In genomic region chr7:130896051-130896881, GRCh38 we compare ENCODE assay signal across 8 cellular contexts.
DNase-seq lines count a peak whose midpoint lies in the region; ATAC-seq and TF ChIP-seq lines count a peak whose summit lies in the region.

No MANE protein-coding gene starts in this region.

- H3K4me1 ChIP-seq in H9 (ENCODE audit: insufficient read depth, low read length), result no peaks in the 10 kb centered on the region
- peaks cover 36 to 92% of the 10 kb centered on the region in 2 donors for H3K4me1 ChIP-seq in left lung

- WGBS in H9 (ENCODE audit: extremely low coverage, insufficient read length, low lambda C conversion rate), result no CpG with 5 or more reads among the region's 13 CpGs

- H3K4me3 Mint-ChIP-seq in H9, result no peak overlapping the region
- H3K4me3 Mint-ChIP-seq in activated naive CD8-positive, alpha-beta T cell treated with anti-CD3 and anti-CD28 coated beads for 36 hours, result peak overlapping the region; percentile 11

- H3K4me3 ChIP-seq in left lung, result no peak overlapping the region

- no peak overlapping the region for H2AFZ ChIP-seq in H9 (ENCODE audit: low read length)

- H2BK5ac ChIP-seq in H9 (ENCODE audit: insufficient read length, low read length), result no peak overlapping the region

- H3K4me1 Mint-ChIP-seq in H9, result peaks cover 50 to 53% of the 10 kb centered on the region in 2 experiments
- peaks cover 79% of the 10 kb centered on the region for H3K4me1 Mint-ChIP-seq in activated naive CD8-positive, alpha-beta T cell treated with anti-CD3 and anti-CD28 coated beads for 36 hours

- H4K91ac ChIP-seq in H9 (ENCODE audit: insufficient read length, low read depth, low read length), result no peak overlapping the region

- H3K23me2 ChIP-seq in H9 (ENCODE audit: insufficient read length, low read depth, low read length, poor library complexity, severe bottlenecking), result no peaks in the 10 kb centered on the region

- no peak overlapping the region for H2BK120ac ChIP-seq in H9 (ENCODE audit: low read depth, low read length, poor library complexity, severe bottlenecking)

- peak; percentile 74 for DNase-seq in ACHN
- no peak for DNase-seq in H9
- no peak for DNase-seq in activated naive CD8-positive, alpha-beta T cell treated with anti-CD3 and anti-CD28 coated beads for 36 hours
- no peak for DNase-seq in left lung
- no peak for DNase-seq in GDM1 (lab: John Stamatoyannopoulos, UW)
- no peak for DNase-seq in mucosa of gallbladder (ENCODE audit: low spot score)
- no peak for DNase-seq in NCI-H1694 (lab: John Stamatoyannopoulos, UW)

- peaks cover 0 to 3% of the 10 kb centered on the region in 2 experiments; a peak in 1 of 5 replicates for H3K9me3 Mint-ChIP-seq in H9
- H3K9me3 Mint-ChIP-seq in activated naive CD8-positive, alpha-beta T cell treated with anti-CD3 and anti-CD28 coated beads for 36 hours, result no peaks in the 10 kb centered on the region

- peak; percentile 29; the same call in 2 of the 3 replicates for TF ChIP-seq CTCF in H9 (conservative IDR thresholded peaks at IDR 0.05)
- no peak for TF ChIP-seq CTCF in left lung (IDR thresholded peaks at IDR 0.05)

- in situ Hi-C loops in ACHN (cut with HindIII; ENCODE audit: low pct_ligation_motif_present, low pct_unique_long_range_greater_than_20kb, low sequenced_read_pairs), result no loop called here

- H3K27me3 Mint-ChIP-seq in H9 (ENCODE audit: low read depth), result no peaks in the 10 kb centered on the region
- H3K27me3 Mint-ChIP-seq in activated naive CD8-positive, alpha-beta T cell treated with anti-CD3 and anti-CD28 coated beads for 36 hours, result no peaks in the 10 kb centered on the region

- no peak overlapping the region for H2BK20ac ChIP-seq in H9 (ENCODE audit: low read depth, low read length, poor library complexity, severe bottlenecking)

- H2BK12ac ChIP-seq in H9 (ENCODE audit: insufficient read length, low read depth, low read length), result no peak overlapping the region

- no peaks in the 10 kb centered on the region for H3K79me1 ChIP-seq in H9 (ENCODE audit: insufficient read depth, low read depth, low read length, poor library complexity, severe bottlenecking)

- H3K36me3 Mint-ChIP-seq in H9 (ENCODE audit: insufficient read depth in 1 of 3, low read depth in 3 of 3), result peaks cover 0 to 2% (median 0%) of the 10 kb centered on the region in 3 experiments; a peak in 3 of 7 replicates
- peaks cover 79% of the 10 kb centered on the region for H3K36me3 Mint-ChIP-seq in activated naive CD8-positive, alpha-beta T cell treated with anti-CD3 and anti-CD28 coated beads for 36 hours

- H3K4me2 ChIP-seq in H9 (ENCODE audit: insufficient read depth, insufficient read length, low read length), result no peak overlapping the region

- H2BK15ac ChIP-seq in H9 (ENCODE audit: low read depth, low read length), result no peak overlapping the region

- no peak overlapping the region for H3K9ac ChIP-seq in H9 (ENCODE audit: extremely low read depth, insufficient read length, low read length)

- no peaks in the 10 kb centered on the region for H3K79me2 ChIP-seq in H9 (ENCODE audit: insufficient read depth, low read length)

- H3K9me3 ChIP-seq in H9 (ENCODE audit: control insufficient read depth, low read depth, low read length) (no peaks in the 10 kb centered on the region), left lung (no peaks in the 10 kb centered on the region)

- peaks cover 0 to 62% of the 10 kb centered on the region in 2 donors for H3K36me3 ChIP-seq in left lung

- H4K20me1 ChIP-seq in H9 (ENCODE audit: control insufficient read depth, insufficient read depth, insufficient read length), result no peaks in the 10 kb centered on the region

- H4K5ac ChIP-seq in H9 (ENCODE audit: insufficient read length, low read depth, low read length), result no peak overlapping the region

- no peaks in the 10 kb centered on the region for H3K27me3 ChIP-seq in H9 (ENCODE audit: insufficient read depth, low read length)
- no peaks in the 10 kb centered on the region for H3K27me3 ChIP-seq in left lung

- no peak overlapping the region for H2AK5ac ChIP-seq in H9 (ENCODE audit: insufficient read length, low read length)

- intact Hi-C loops in left lung (cut with DNase I), result loop anchor here in 1 of 2 donors (5.0 to 10.0 kb wide), 2 partner anchors 119 to 146 kb away; no protein-coding TSS in a partner anchor

- H3K18ac ChIP-seq in H9 (ENCODE audit: insufficient read length, low read depth, low read length), result no peak overlapping the region

- H3K23ac ChIP-seq in H9 (ENCODE audit: insufficient read length, low read depth, low read length), result no peak overlapping the region

- no peak overlapping the region for H3K27ac ChIP-seq in H9 (ENCODE audit: insufficient read length, low read depth, low read length)
- H3K27ac ChIP-seq in left lung, result peak overlapping the region; percentile 61 to 78

- peak overlapping the region; percentile 42 to 89 (median 45); a peak in 5 of 7 replicates for H3K27ac Mint-ChIP-seq in H9
- peak overlapping the region; percentile 91 for H3K27ac Mint-ChIP-seq in activated naive CD8-positive, alpha-beta T cell treated with anti-CD3 and anti-CD28 coated beads for 36 hours

- no peak overlapping the region for H4K8ac ChIP-seq in H9 (replicated peaks; ENCODE audit: insufficient read length, low read depth, low read length)

- no peak overlapping the region for H3T11ph ChIP-seq in H9 (ENCODE audit: low read length)

- H3K4ac ChIP-seq in H9 (ENCODE audit: low read depth, low read length), result no peak overlapping the region

- H3K56ac ChIP-seq in H9 (ENCODE audit: insufficient read length, low read depth, low read length), result no peak overlapping the region

- no peak overlapping the region for H3K14ac ChIP-seq in H9 (ENCODE audit: insufficient read depth, low read length)

- ATAC-seq in left lung (no peak), GM18502 (IDR thresholded peaks at IDR 0.05; ENCODE audit: poor library complexity, unreplicated experiment) (no peak)
